Comparison of ENCODE assay signal across 1 cellular context in the genomic region with DNA sequence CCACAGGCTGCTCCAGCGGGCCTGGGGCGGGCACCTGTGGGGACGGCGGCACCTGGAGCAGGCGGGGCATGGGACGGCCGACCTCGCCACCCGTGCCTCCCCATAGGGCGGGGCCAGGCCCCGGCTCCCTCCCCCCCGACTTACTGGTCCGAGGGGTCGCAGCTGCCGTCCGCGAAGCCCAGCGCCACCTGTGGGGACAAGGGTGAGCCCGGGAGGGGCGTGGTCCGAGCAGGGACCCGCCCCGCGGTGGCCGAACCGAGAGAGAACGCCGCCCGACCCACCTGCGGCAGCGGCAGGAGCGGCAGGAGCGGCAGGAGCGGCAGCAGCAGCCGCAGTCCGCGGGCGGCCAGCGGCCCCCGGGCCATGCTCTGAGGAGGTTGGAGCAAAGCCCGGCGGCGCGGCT.
TF ChIP-seq lines count a peak whose summit lies in the region.

TSS of gene TMEM52 (minus strand) at position 379 of the 403 bp plus-strand sequence. CDS start at position 365, 14 bp downstream.

TF ChIP-seq in GM23338, 12 proteins besides CTCF, POLR2A, EP300 and RAD21 (continued from another document):
- TF ChIP-seq, protein P1, sequence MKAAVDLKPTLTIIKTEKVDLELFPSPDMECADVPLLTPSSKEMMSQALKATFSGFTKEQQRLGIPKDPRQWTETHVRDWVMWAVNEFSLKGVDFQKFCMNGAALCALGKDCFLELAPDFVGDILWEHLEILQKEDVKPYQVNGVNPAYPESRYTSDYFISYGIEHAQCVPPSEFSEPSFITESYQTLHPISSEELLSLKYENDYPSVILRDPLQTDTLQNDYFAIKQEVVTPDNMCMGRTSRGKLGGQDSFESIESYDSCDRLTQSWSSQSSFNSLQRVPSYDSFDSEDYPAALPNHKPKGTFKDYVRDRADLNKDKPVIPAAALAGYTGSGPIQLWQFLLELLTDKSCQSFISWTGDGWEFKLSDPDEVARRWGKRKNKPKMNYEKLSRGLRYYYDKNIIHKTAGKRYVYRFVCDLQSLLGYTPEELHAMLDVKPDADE (IDR thresholded peaks at IDR 0.05) = no peak
